Comparison of ENCODE assay signal across 8 cellular contexts in the genomic region with DNA sequence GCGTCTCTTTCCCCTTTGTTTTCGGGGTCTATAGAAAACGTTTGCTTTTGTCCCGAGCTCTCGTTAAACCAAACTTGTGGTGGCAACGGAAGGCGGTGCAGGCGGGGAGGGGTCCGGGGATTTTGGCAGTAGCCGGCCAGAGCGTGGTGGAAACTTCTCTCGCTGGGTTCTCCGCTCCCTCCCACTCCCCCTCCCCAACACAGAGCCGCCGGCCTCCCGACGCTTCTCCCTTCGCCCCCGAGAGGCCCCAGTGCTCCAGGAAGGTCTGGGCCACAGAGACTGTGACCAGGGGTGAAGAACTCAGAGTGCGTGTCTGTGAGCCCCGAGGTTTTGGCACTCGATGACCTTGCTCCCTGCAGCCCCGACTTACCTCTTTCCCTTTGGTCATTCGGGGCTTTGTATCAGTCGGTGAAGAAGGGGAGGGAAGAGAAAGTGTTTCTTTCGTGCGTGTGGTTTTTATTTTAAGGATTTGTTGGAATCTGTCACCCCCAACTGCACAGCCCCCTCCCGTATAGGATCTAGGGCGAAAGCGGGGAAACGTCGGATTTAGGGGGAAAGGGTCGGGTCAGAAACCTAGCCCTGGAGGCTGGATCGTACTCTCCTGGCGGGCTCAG. TPM values are rescaled to one million over a fixed set of nuclear protein-coding genes. Genes with fewer than 3 reads are reported as not detected.
DNase-seq lines count a peak whose midpoint lies in the region; ATAC-seq and TF ChIP-seq lines count a peak whose summit lies in the region.

No MANE protein-coding gene starts in this region.

- TF ChIP-seq POLR2A in testis (IDR thresholded peaks at IDR 0.05): no peak

- peak overlapping the region; percentile 85 for H3K27ac Mint-ChIP-seq in activated CD4-positive, alpha-beta T cell treated with anti-CD3 and anti-CD28 coated beads, Interleukin-2, amount 10 ng/mL, durations not matched to agents 24 days and 14 days
- H3K27ac Mint-ChIP-seq in activated CD8-positive, alpha-beta T cell treated with anti-CD3 and anti-CD28 coated beads for 36 hours: peak overlapping the region; percentile 92

- H3K27me3 Mint-ChIP-seq in activated CD4-positive, alpha-beta T cell treated with anti-CD3 and anti-CD28 coated beads, Interleukin-2, amount 10 ng/mL, durations not matched to agents 24 days and 14 days: peaks cover 4% of the 10 kb centered on the region
- H3K27me3 Mint-ChIP-seq in activated CD8-positive, alpha-beta T cell treated with anti-CD3 and anti-CD28 coated beads for 36 hours: peaks cover 3% of the 10 kb centered on the region

- intact Hi-C loops in activated CD4-positive, alpha-beta T cell treated with anti-CD3 and anti-CD28 coated beads, Interleukin-2, amount 10 ng/mL, durations not matched to agents 24 days and 14 days (cut with micrococcal nuclease): loop anchor here (1.0 to 10.0 kb wide), 4 partner anchors 8 to 538 kb away; partner anchors contain the start of gene CXorf38
- intact Hi-C loops in activated CD8-positive, alpha-beta T cell treated with anti-CD3 and anti-CD28 coated beads for 36 hours (cut with micrococcal nuclease): no loop called here
- intact Hi-C loops in testis (cut with DNase I; ENCODE audit: low total_unique reads): no loop called here

- POLR2A ChIA-PET in activated CD8-positive, alpha-beta T cell treated with anti-CD3 and anti-CD28 coated beads for 36 hours (lab: Charles Lee): interaction anchor here (0.6 to 2.9 kb wide), 4 partner anchors 9 to 611 kb away, joined by 3 to 11 read pairs (median 6); partner anchors contain the start of gene BCOR
- POLR2A ChIA-PET in GM10248 (lab: Yijun Ruan, JAX): no interaction called here

- DNase-seq in activated CD4-positive, alpha-beta T cell treated with anti-CD3 and anti-CD28 coated beads, Interleukin-2, amount 10 ng/mL, durations not matched to agents 24 days and 14 days: no peak
- no peak for DNase-seq in activated CD4-positive, alpha-beta T cell treated with anti-CD3 and anti-CD28 coated beads for 4 hours
- no peak for DNase-seq in activated CD8-positive, alpha-beta T cell treated with anti-CD3 and anti-CD28 coated beads for 36 hours
- DNase-seq in islet precursor cell (peak; percentile 65), testis (no peak), GM10248 (ENCODE audit: extremely low spot score) (no peak), HPDE6-E6E7 (ENCODE audit: extremely low spot score) (no peak)

- WGBS in testis, 2 donors: 0% methylated on average over 11 to 33 of the region's 35 CpGs

- H3K27me3 ChIP-seq in testis: no peaks in the 10 kb centered on the region

- ATAC-seq in activated CD8-positive, alpha-beta T cell treated with anti-CD3 and anti-CD28 coated beads for 36 hours: no peak
- ATAC-seq in HG03442 (IDR thresholded peaks at IDR 0.05; ENCODE audit: unreplicated experiment): no peak

- no peaks in the 10 kb centered on the region for H3K4me1 ChIP-seq in testis

- H3K4me1 Mint-ChIP-seq in activated CD4-positive, alpha-beta T cell treated with anti-CD3 and anti-CD28 coated beads, Interleukin-2, amount 10 ng/mL, durations not matched to agents 24 days and 14 days: peaks cover 8% of the 10 kb centered on the region
- peaks cover 6% of the 10 kb centered on the region for H3K4me1 Mint-ChIP-seq in activated CD8-positive, alpha-beta T cell treated with anti-CD3 and anti-CD28 coated beads for 36 hours (ENCODE audit: low read depth)

- no peaks in the 10 kb centered on the region for H3K36me3 ChIP-seq in testis (ENCODE audit: low read depth, missing control alignments)

- H3K36me3 Mint-ChIP-seq in activated CD4-positive, alpha-beta T cell treated with anti-CD3 and anti-CD28 coated beads, Interleukin-2, amount 10 ng/mL, durations not matched to agents 24 days and 14 days (ENCODE audit: low read depth): no peaks in the 10 kb centered on the region
- no peaks in the 10 kb centered on the region for H3K36me3 Mint-ChIP-seq in activated CD8-positive, alpha-beta T cell treated with anti-CD3 and anti-CD28 coated beads for 36 hours (ENCODE audit: low read depth)

- H3K27ac ChIP-seq in testis: peak overlapping the region; percentile 31 to 75

- peak overlapping the region; percentile 41 to 51 for H3K4me3 ChIP-seq in testis

- no peak for TF ChIP-seq CTCF in activated CD8-positive, alpha-beta T cell treated with anti-CD3 and anti-CD28 coated beads for 36 hours (IDR thresholded peaks at IDR 0.05)
- TF ChIP-seq CTCF in testis (IDR thresholded peaks at IDR 0.05) (no peak), GM10248 (IDR thresholded peaks at IDR 0.05; ENCODE audit: control extremely low read depth, extremely low read depth, low read depth, missing control alignments) (no peak)

- H3K9me3 Mint-ChIP-seq in activated CD4-positive, alpha-beta T cell treated with anti-CD3 and anti-CD28 coated beads, Interleukin-2, amount 10 ng/mL, durations not matched to agents 24 days and 14 days: no peaks in the 10 kb centered on the region
- H3K9me3 Mint-ChIP-seq in activated CD8-positive, alpha-beta T cell treated with anti-CD3 and anti-CD28 coated beads for 36 hours: no peaks in the 10 kb centered on the region

- CTCF ChIA-PET in activated CD8-positive, alpha-beta T cell treated with anti-CD3 and anti-CD28 coated beads for 36 hours (lab: Charles Lee): no interaction called here
- CTCF ChIA-PET in GM10248 (lab: Yijun Ruan, JAX): no interaction called here

- H3K4me3 Mint-ChIP-seq in activated CD4-positive, alpha-beta T cell treated with anti-CD3 and anti-CD28 coated beads, Interleukin-2, amount 10 ng/mL, durations not matched to agents 24 days and 14 days: peak overlapping the region; percentile 82
- peak overlapping the region; percentile 75 for H3K4me3 Mint-ChIP-seq in activated CD8-positive, alpha-beta T cell treated with anti-CD3 and anti-CD28 coated beads for 36 hours

- no peaks in the 10 kb centered on the region for H3K9me3 ChIP-seq in testis

RNA-seq across cellular contexts. Expression of gene BCOR, which starts 9.0 kb away (rescaled TPM):
- total RNA-seq in activated CD4-positive, alpha-beta T cell treated with anti-CD3 and anti-CD28 coated beads, Interleukin-2, amount 10 ng/mL, durations not matched to agents 24 days and 14 days: 61.0 and 64.5 TPM in 2 replicates
- total RNA-seq in activated CD8-positive, alpha-beta T cell treated with anti-CD3 and anti-CD28 coated beads for 36 hours: 10 to 100 TPM; 38.3 to 39.6 TPM
- total RNA-seq in testis: 10 to 100 TPM; 46.8 to 69.6 TPM
- 26.4 TPM for polyA plus RNA-seq in testis (ENCODE audit: insufficient read depth, low read depth, low replicate concordance)
